ENCODE assay signal across 15 cellular contexts in the genomic region with DNA sequence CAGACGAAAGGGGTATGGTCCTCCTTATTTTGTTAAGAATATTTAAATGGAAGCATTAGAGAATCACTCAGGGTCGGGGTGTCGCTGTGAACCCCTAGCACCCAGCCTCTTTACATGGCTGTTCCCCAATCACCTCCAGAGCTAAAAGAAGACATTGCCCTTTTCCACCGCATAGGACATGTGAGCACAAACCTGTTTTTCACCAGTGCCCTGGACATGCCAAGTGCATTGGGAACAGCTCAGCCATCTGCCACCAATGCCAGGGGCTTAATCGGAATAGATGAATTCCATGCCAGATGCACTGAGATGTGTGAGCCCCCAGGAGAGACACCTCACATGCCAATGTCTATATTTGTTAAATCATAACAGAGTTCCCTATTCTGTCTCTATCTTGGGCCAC. TPM values are rescaled to one million over a fixed set of nuclear protein-coding genes. Genes with fewer than 3 reads are reported as not detected.
A peak's percentile ranks its signal among the peaks of the same experiment; 100 is the strongest.
DNase-seq lines count a peak whose midpoint lies in the region; TF ChIP-seq lines count a peak whose summit lies in the region.
"Had no signal": no experiment of that assay in that cellular context is flagged by ENCODE, and none has a peak within 500 bp of the region (broad histone marks: within the 10 kb centered on the region; RNA-seq: fewer than 3 reads in every experiment).

No MANE protein-coding gene starts in this region.

- peak overlapping the region; percentile 100 for H3K27ac Mint-ChIP-seq in activated CD4-positive, alpha-beta T cell treated with anti-CD3 and anti-CD28 coated beads, Interleukin-2, amount 10 ng/mL, durations not matched to agents 24 days and 14 days

- intact Hi-C loops in activated CD4-positive, alpha-beta T cell treated with anti-CD3 and anti-CD28 coated beads, Interleukin-2, amount 10 ng/mL, durations not matched to agents 24 days and 14 days (cut with micrococcal nuclease): loop anchor here (1.0 kb wide), 1 partner anchor 16 kb away; no protein-coding TSS in a partner anchor
- intact Hi-C loops in adrenal gland (cut with DNase I): no loop called here

- H3F3A ChIP-seq in MM.1S (ENCODE audit: insufficient read depth, low read length): peaks cover 48% of the 10 kb centered on the region

- TF ChIP-seq CTCF in MM.1S (IDR thresholded peaks at IDR 0.05; ENCODE audit: low read length): no peak
- no peak for TF ChIP-seq CTCF in adrenal gland (IDR thresholded peaks at IDR 0.05)

- WGBS in adrenal gland, 4 donors: 83 to 92% (median 89%) methylated on average over 5 of the region's 5 CpGs

- H3K27me3 Mint-ChIP-seq in activated CD4-positive, alpha-beta T cell treated with anti-CD3 and anti-CD28 coated beads, Interleukin-2, amount 10 ng/mL, durations not matched to agents 24 days and 14 days: no peaks in the 10 kb centered on the region

- H3K4me2 ChIP-seq in MM.1S (ENCODE audit: low read depth, low read length): peak overlapping the region; percentile 2; the same call in 1 of the 2 replicates

- H3K9me3 ChIP-seq in MM.1S (replicated peaks; ENCODE audit: insufficient read depth, low read length): no peaks in the 10 kb centered on the region
- H3K9me3 ChIP-seq in adrenal gland (replicated peaks in 1 of 3): no peaks in the 10 kb centered on the region
- no peaks in the 10 kb centered on the region for H3K9me3 ChIP-seq in skeletal muscle tissue (ENCODE audit: control insufficient read depth in 3 of 3, low read length in 3 of 3)
- H3K9me3 ChIP-seq: pancreas, SJSA1, vagina had no signal

- peaks cover 23% of the 10 kb centered on the region; the same call in 1 of the 2 replicates for H3K36me3 ChIP-seq in MM.1S (replicated peaks; ENCODE audit: insufficient read depth, low read length)
- H3K36me3 ChIP-seq in adrenal gland (replicated peaks in 1 of 2): peaks cover 0 to 6% of the 10 kb centered on the region in 2 donors
- H3K36me3 ChIP-seq in skeletal muscle tissue (ENCODE audit: control insufficient read depth in 3 of 3, insufficient read depth in 3 of 3, low read length in 3 of 3): peaks cover 0 to 3% (median 0%) of the 10 kb centered on the region in 3 donors
- H3K36me3 ChIP-seq: pancreas, SJSA1, vagina had no signal

- H3K36me3 Mint-ChIP-seq in activated CD4-positive, alpha-beta T cell treated with anti-CD3 and anti-CD28 coated beads, Interleukin-2, amount 10 ng/mL, durations not matched to agents 24 days and 14 days (ENCODE audit: low read depth): peaks cover 77% of the 10 kb centered on the region

- H3K9ac ChIP-seq in MM.1S (ENCODE audit: low read length) (no peak overlapping the region; the same call in 1 of the 2 replicates), skeletal muscle tissue (ENCODE audit: low read depth in 1 of 3, low read length in 3 of 3) (no peak overlapping the region)

- H3K27ac ChIP-seq in MM.1S (ENCODE audit: low read length): peak overlapping the region; percentile 58; the same call in 1 of the 2 replicates
- peak overlapping the region in 3 of 5 donors; percentile 0 to 87 (median 78) for H3K27ac ChIP-seq in adrenal gland
- H3K27ac ChIP-seq in skeletal muscle tissue (ENCODE audit: low read depth, low read length): peak overlapping the region; percentile 84
- H3K27ac ChIP-seq: SJSA1 had no signal

- DNase-seq in activated CD4-positive, alpha-beta T cell treated with anti-CD3 and anti-CD28 coated beads, Interleukin-2, amount 10 ng/mL, durations not matched to agents 24 days and 14 days: peak; percentile 66
- DNase-seq in activated CD4-positive, alpha-beta T cell treated with anti-CD3 and anti-CD28 coated beads for 1 hour: no peak
- DNase-seq in MM.1S (no peak), adrenal gland (peak in 1 of 7 donors; percentile 6), foreskin melanocyte (no peak), iPS-NIHi7 (ENCODE audit: extremely low spot score) (no peak), A172 (ENCODE audit: low spot score) (no peak)
- DNase-seq: cortex of kidney, DND-41, NCI-H1417 treated with DMSO at 0.1 percent for 48 hours, pancreas had no signal

- H3K9me2 ChIP-seq in MM.1S (replicated peaks; ENCODE audit: insufficient read depth, low read length): no peaks in the 10 kb centered on the region

- H3K4me1 Mint-ChIP-seq in activated CD4-positive, alpha-beta T cell treated with anti-CD3 and anti-CD28 coated beads, Interleukin-2, amount 10 ng/mL, durations not matched to agents 24 days and 14 days: peaks cover 95% of the 10 kb centered on the region

- H2AFZ ChIP-seq in MM.1S (ENCODE audit: low read length): no peak overlapping the region

- H4K20me1 ChIP-seq in MM.1S (ENCODE audit: insufficient read depth, low read length): peaks cover 78% of the 10 kb centered on the region

- H3K9me3 Mint-ChIP-seq in activated CD4-positive, alpha-beta T cell treated with anti-CD3 and anti-CD28 coated beads, Interleukin-2, amount 10 ng/mL, durations not matched to agents 24 days and 14 days: no peaks in the 10 kb centered on the region

- H3K4me3 ChIP-seq in MM.1S (ENCODE audit: low read length) (no peak overlapping the region), adrenal gland (no peak overlapping the region), skeletal muscle tissue (ENCODE audit: low read length in 3 of 3) (no peak overlapping the region)
- H3K4me3 ChIP-seq: K562, pancreas, SJSA1, vagina had no signal

- peaks cover 100% of the 10 kb centered on the region for H3K79me2 ChIP-seq in MM.1S (ENCODE audit: low read length)

- H3K4me1 ChIP-seq in MM.1S (ENCODE audit: low read length): peaks cover 56% of the 10 kb centered on the region
- peaks cover 17 to 62% of the 10 kb centered on the region in 2 donors for H3K4me1 ChIP-seq in adrenal gland (replicated peaks in 1 of 2)
- peaks cover 25 to 61% (median 25%) of the 10 kb centered on the region in 3 donors for H3K4me1 ChIP-seq in skeletal muscle tissue (ENCODE audit: control insufficient read depth in 3 of 3, insufficient read depth in 3 of 3, low read length in 3 of 3)

- H3K27me3 ChIP-seq in MM.1S (replicated peaks; ENCODE audit: insufficient read depth, low read length): no peaks in the 10 kb centered on the region
- no peaks in the 10 kb centered on the region for H3K27me3 ChIP-seq in adrenal gland
- H3K27me3 ChIP-seq in skeletal muscle tissue (ENCODE audit: control insufficient read depth in 3 of 3, insufficient read depth in 3 of 3, low read length in 3 of 3): no peaks in the 10 kb centered on the region
- H3K27me3 ChIP-seq: pancreas, SJSA1, vagina had no signal

- no peak for TF ChIP-seq POLR2A in adrenal gland (IDR thresholded peaks at IDR 0.05)

- H3K4me3 Mint-ChIP-seq in activated CD4-positive, alpha-beta T cell treated with anti-CD3 and anti-CD28 coated beads, Interleukin-2, amount 10 ng/mL, durations not matched to agents 24 days and 14 days: peak overlapping the region; percentile 71

RNA-seq across cellular contexts. Expression of a gene that starts 33.3 kb away (rescaled TPM):
- 86.6 and 89.4 TPM in 2 replicates for total RNA-seq in activated CD4-positive, alpha-beta T cell treated with anti-CD3 and anti-CD28 coated beads, Interleukin-2, amount 10 ng/mL, durations not matched to agents 24 days and 14 days
- total RNA-seq in adrenal gland (10 to 100 TPM; 31.6 to 73.1 (median 52.2) TPM), skeletal muscle tissue (25.6 TPM)
- polyA plus RNA-seq in adrenal gland: 10 to 100 TPM; 39.5 to 95.4 (median 78.6) TPM
- 53.6 and 54.7 TPM in 2 replicates for total RNA-seq in A172 (2014; rRNA removed; shearing (Covaris generic))

RNA-seq across cellular contexts. Expression of a gene that starts 56.4 kb away (rescaled TPM):
- total RNA-seq in activated CD4-positive, alpha-beta T cell treated with anti-CD3 and anti-CD28 coated beads, Interleukin-2, amount 10 ng/mL, durations not matched to agents 24 days and 14 days: 16.5 and 16.9 TPM in 2 replicates
- total RNA-seq in adrenal gland (1 to 10 TPM; 2.9 to 6.3 (median 5.6) TPM), skeletal muscle tissue (13.0 TPM)
- 1 to 10 TPM; 2.9 to 6.6 (median 3.4) TPM for polyA plus RNA-seq in adrenal gland
- 26.8 and 32.8 TPM in 2 replicates for total RNA-seq in A172 (2014; rRNA removed; shearing (Covaris generic))
